ENCODE assay signal across 27 cellular contexts in the genomic region with DNA sequence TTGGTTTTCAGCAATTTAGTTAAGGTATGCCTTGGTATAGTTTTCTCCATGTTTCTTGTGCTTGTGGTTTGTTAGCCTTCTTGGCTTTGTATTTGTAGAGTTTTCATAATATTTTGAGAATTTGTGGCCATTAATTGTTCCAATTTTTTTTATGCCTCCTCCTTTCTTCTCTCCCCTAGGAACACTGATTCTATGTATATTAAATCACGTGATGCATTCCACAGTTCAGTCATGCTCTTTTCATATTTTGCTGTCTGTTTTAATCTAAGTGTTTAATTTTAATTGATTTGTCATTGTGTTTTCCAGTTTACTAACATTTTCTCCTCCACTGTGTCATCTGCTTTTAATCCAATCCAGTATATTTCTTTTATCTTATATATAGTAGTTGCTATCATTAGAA.
"Had no signal": no experiment of that assay in that cellular context is flagged by ENCODE, and none has a peak within 500 bp of the region (broad histone marks: within the 10 kb centered on the region; RNA-seq: fewer than 3 reads in every experiment).

No MANE protein-coding gene starts in this region.

- H3K36me3 ChIP-seq: stomach, suprapubic skin, thoracic aorta, thyroid gland, tibial artery, tibial nerve, transverse colon, upper lobe of left lung, upper lobe of right lung, uterus, vagina had no signal

- H3K4me1 ChIP-seq: stomach, suprapubic skin, testis, thyroid gland, tibial artery, tibial nerve, transverse colon, upper lobe of left lung, upper lobe of right lung, uterus, vagina had no signal

- ATAC-seq: stimulated activated effector memory CD8-positive, alpha-beta T cell treated with anti-CD3 and anti-CD28 coated beads, Interleukin-12 subunit alpha, Interleukin-12 subunit beta, amount 100 ng/mL, for 72 hours; stimulated activated memory B cell treated with anti-CD40 and anti-IgM and Interleukin-4, amounts not matched to agents 10 μg/mL and 1 μg/mL and 100 μg/mL, for 72 hours; stimulated activated naive B cell treated with anti-CD40 and anti-IgM and Interleukin-4, amounts not matched to agents 10 μg/mL and 1 μg/mL and 100 μg/mL, for 72 hours; stimulated activated naive CD8-positive, alpha-beta T cell treated with anti-CD3 and anti-CD28 coated beads, Interleukin-15, amount 100 ng/mL, for 72 hours; stimulated activated naive CD8-positive, alpha-beta T cell treated with anti-CD3 and anti-CD28 coated beads, Interleukin-15, Interleukin-2, amounts not matched to agents 100 U/mL and 50 U/mL, for 24 hours; upper lobe of right lung had no signal

- H3K9me3 ChIP-seq: suprapubic skin, testis, thyroid gland, tibial artery, upper lobe of right lung, uterus, vagina had no signal

- FAIRE-seq: urothelium cell line had no signal

- DNase-seq: stimulated activated CD4-positive, alpha-beta T cell treated with anti-CD3 and anti-CD28 coated beads, Interleukin-2, amount 100 ng/mL, for 48 hours; stimulated activated CD4-positive, alpha-beta T cell treated with anti-CD3 and anti-CD28 coated beads, Interleukin-4, amount 100 ng/mL, for 1 hour; stimulated activated CD4-positive, alpha-beta T cell treated with anti-CD3 and anti-CD28 coated beads, Interleukin-4, amount 100 ng/mL, for 24 hours; stimulated activated CD4-positive, alpha-beta T cell treated with anti-CD3 and anti-CD28 coated beads, Interleukin-4, amount 100 ng/mL, for 4 hours; stimulated activated CD8-positive, alpha-beta memory T cell treated with anti-CD3 and anti-CD28 coated beads, Interleukin-4, amount 100 ng/mL, for 48 hours; stimulated activated naive B cell treated with anti-CD40 and anti-IgM and Interleukin-4, amounts not matched to agents 10 μg/mL and 1 μg/mL and 100 μg/mL, for 72 hours; stimulated activated naive CD4-positive, alpha-beta T cell; stimulated activated naive CD4-positive, alpha-beta T cell treated with Interleukin-2 at 50 U/mL for 16 hours; stimulated activated naive CD8-positive, alpha-beta T cell treated with anti-CD3 and anti-CD28 coated beads, Interleukin-15, amount 100 ng/mL, for 72 hours; stimulated activated naive CD8-positive, alpha-beta T cell treated with anti-CD3 and anti-CD28 coated beads, Interleukin-15, Interleukin-2, amounts not matched to agents 100 U/mL and 50 U/mL, for 24 hours; stomach; substantia nigra; testis; thyroid gland; tibial artery; transverse colon; trophoblast cell; upper lobe of left lung; upper lobe of right lung; uterus had no signal

- H3K27me3 ChIP-seq: stomach, testis, thyroid gland, tibial artery, tibial nerve, transverse colon, upper lobe of left lung, upper lobe of right lung, uterus, vagina had no signal

- H3K4me3 ChIP-seq: stomach, suprapubic skin, testis, thoracic aorta, thyroid gland, tibial artery, tibial nerve, transverse colon, upper lobe of left lung, upper lobe of right lung, uterus, vagina had no signal

- H3K27ac ChIP-seq: stomach, suprapubic skin, testis, thoracic aorta, thyroid gland, tibial artery, tibial nerve, transverse colon, upper lobe of left lung, upper lobe of right lung, uterus, vagina had no signal
